26 cellular contexts compared by ENCODE assay signal in the genomic region with DNA sequence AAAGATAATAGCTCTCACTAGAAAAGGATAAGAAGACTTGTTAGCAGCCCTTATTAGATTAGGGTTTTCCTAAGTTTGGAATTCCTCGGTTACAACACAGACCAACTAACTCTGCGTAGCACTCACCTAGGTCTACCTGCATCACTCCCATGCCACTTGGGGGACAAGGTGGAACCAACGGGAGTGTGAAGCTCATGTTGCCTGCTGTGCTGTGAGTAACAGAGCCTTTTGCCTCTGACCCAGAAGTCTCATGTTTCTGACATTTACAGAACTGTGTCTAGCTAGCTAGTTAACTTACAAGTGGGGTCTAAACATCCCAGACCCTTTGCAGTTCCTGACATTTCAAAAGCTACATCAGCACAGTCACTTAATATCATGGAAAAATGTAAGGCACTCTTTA.
"Had no signal": no experiment of that assay in that cellular context is flagged by ENCODE, and none has a peak within 500 bp of the region (broad histone marks: within the 10 kb centered on the region; RNA-seq: fewer than 3 reads in every experiment).

No MANE protein-coding gene starts in this region.

- H3K27ac Mint-ChIP-seq: effector memory CD8-positive, alpha-beta T cell; mesothelial cell of epicardium; naive B cell; natural killer cell treated with Interleukin-12 subunit alpha and Interleukin-12 subunit beta and Interleukin-15 and Interleukin-18, amount 100 ng/mL, for 72 hours; stimulated activated memory B cell treated with anti-CD40 and anti-IgM and Interleukin-4, amounts not matched to agents 10 μg/mL and 1 μg/mL and 100 μg/mL, for 72 hours; type B pancreatic cell had no signal

- H3K9me3 ChIP-seq: gastrocnemius medialis, lower lobe of right lung, mucosa of descending colon, prostate gland, right atrium auricular region, sigmoid colon, spleen, testis, tibial artery had no signal

- H3K36me3 Mint-ChIP-seq: mesothelial cell of epicardium; naive B cell; natural killer cell treated with Interleukin-12 subunit alpha and Interleukin-12 subunit beta and Interleukin-15 and Interleukin-18, amount 100 ng/mL, for 72 hours; stimulated activated memory B cell treated with anti-CD40 and anti-IgM and Interleukin-4, amounts not matched to agents 10 μg/mL and 1 μg/mL and 100 μg/mL, for 72 hours had no signal

- H3K27me3 Mint-ChIP-seq: stimulated activated memory B cell treated with anti-CD40 and anti-IgM and Interleukin-4, amounts not matched to agents 10 μg/mL and 1 μg/mL and 100 μg/mL, for 72 hours had no signal

- H3K9me3 Mint-ChIP-seq: effector memory CD8-positive, alpha-beta T cell; mesothelial cell of epicardium; naive B cell; natural killer cell treated with Interleukin-12 subunit alpha and Interleukin-12 subunit beta and Interleukin-15 and Interleukin-18, amount 100 ng/mL, for 72 hours; neural crest cell; stimulated activated memory B cell treated with anti-CD40 and anti-IgM and Interleukin-4, amounts not matched to agents 10 μg/mL and 1 μg/mL and 100 μg/mL, for 72 hours; type B pancreatic cell had no signal

- H3K4me1 ChIP-seq: lower lobe of right lung, prostate gland, right atrium auricular region, sigmoid colon, spleen, testis, tibial artery had no signal

- H3K4me3 Mint-ChIP-seq: effector memory CD8-positive, alpha-beta T cell; mesothelial cell of epicardium; naive B cell; natural killer cell treated with Interleukin-12 subunit alpha and Interleukin-12 subunit beta and Interleukin-15 and Interleukin-18, amount 100 ng/mL, for 72 hours; neural crest cell; stimulated activated memory B cell treated with anti-CD40 and anti-IgM and Interleukin-4, amounts not matched to agents 10 μg/mL and 1 μg/mL and 100 μg/mL, for 72 hours; type B pancreatic cell had no signal

- H3K27me3 ChIP-seq: gastrocnemius medialis, right atrium auricular region, sigmoid colon, spleen, testis, tibial artery had no signal

- H3K27ac ChIP-seq: coronary artery, gastrocnemius medialis, lower lobe of right lung, prostate gland, right atrium auricular region, sigmoid colon, skin epidermis, spleen, testis, tibial artery had no signal

- DNase-seq: effector memory CD8-positive, alpha-beta T cell; gastrocnemius medialis; head of caudate nucleus; islet precursor cell; kidney glomerular epithelial cell; left colon; left ventricle myocardium superior; lower lobe of right lung; mucosa of descending colon; naive B cell; sigmoid colon; spleen; stimulated activated CD4-positive, alpha-beta T cell treated with anti-CD3 and anti-CD28 coated beads, Interleukin-4, amount 100 ng/mL, for 4 hours; stimulated activated naive CD8-positive, alpha-beta T cell treated with anti-CD3 and anti-CD28 coated beads, Interleukin-15, Interleukin-2, amounts not matched to agents 100 U/mL and 50 U/mL, for 24 hours; substantia nigra; testis; tibial artery had no signal

- H3K36me3 ChIP-seq: gastrocnemius medialis, lower lobe of right lung, prostate gland, right atrium auricular region, sigmoid colon, spleen, tibial artery had no signal

- ATAC-seq: effector memory CD8-positive, alpha-beta T cell; gastrocnemius medialis; left colon; left ventricle myocardium superior; lower lobe of right lung; mucosa of descending colon; natural killer cell treated with Interleukin-12 subunit alpha and Interleukin-12 subunit beta and Interleukin-15 and Interleukin-18, amount 100 ng/mL, for 72 hours; stimulated activated memory B cell treated with anti-CD40 and anti-IgM and Interleukin-4, amounts not matched to agents 10 μg/mL and 1 μg/mL and 100 μg/mL, for 72 hours; stimulated activated naive CD8-positive, alpha-beta T cell treated with anti-CD3 and anti-CD28 coated beads, Interleukin-15, Interleukin-2, amounts not matched to agents 100 U/mL and 50 U/mL, for 24 hours had no signal

- H3K4me1 Mint-ChIP-seq: naive B cell, neural crest cell had no signal

- H3K4me3 ChIP-seq: coronary artery, gastrocnemius medialis, lower lobe of right lung, mucosa of descending colon, prostate gland, right atrium auricular region, sigmoid colon, skin epidermis, spleen, testis, tibial artery had no signal
